Comparison of ENCODE assay signal across 1 cellular context in the genomic region with DNA sequence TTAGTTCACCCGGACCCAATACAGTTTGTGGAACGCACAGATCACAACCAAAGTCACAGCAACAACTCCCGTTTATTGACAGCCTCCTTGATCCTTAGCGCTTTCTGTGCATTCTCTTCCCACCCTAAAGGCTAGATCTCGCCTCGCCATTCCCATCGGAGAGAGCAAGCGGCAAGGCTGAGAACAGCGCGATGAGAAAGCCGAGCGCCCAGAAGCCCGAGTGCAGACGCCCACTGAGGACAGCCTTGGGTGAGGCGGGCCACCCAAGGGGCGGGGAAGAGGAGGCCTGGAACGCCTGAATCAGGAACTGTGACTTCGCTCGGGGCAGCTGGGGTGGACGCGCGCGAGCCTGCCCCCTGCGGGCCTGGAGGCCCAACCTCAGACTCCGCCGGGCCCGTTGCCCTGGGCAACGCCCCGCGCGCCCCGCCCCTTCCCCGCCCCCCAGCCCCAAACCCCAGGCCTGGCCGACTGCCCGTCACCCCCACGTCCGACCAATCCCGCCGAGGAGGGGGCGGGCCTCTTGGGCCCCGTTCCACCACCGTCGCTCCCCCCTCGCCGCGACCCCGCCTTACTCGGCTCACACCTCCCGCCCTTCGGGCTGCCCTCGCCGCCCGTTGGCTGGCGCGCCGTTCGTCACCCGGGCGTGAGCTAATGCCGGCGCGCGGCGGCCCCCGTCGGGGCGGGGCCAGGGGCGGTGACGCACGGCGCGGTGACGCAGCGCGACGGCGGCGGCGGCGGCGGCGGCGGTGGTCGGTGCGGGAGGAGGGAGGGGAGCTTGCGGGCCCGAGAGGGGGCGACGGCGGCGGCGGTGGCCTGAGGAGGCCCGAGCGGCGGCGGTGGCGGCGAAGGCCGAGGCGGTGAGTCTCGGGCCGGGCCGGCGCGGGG.
TF ChIP-seq lines count a peak whose summit lies in the region.

A gene with protein sequence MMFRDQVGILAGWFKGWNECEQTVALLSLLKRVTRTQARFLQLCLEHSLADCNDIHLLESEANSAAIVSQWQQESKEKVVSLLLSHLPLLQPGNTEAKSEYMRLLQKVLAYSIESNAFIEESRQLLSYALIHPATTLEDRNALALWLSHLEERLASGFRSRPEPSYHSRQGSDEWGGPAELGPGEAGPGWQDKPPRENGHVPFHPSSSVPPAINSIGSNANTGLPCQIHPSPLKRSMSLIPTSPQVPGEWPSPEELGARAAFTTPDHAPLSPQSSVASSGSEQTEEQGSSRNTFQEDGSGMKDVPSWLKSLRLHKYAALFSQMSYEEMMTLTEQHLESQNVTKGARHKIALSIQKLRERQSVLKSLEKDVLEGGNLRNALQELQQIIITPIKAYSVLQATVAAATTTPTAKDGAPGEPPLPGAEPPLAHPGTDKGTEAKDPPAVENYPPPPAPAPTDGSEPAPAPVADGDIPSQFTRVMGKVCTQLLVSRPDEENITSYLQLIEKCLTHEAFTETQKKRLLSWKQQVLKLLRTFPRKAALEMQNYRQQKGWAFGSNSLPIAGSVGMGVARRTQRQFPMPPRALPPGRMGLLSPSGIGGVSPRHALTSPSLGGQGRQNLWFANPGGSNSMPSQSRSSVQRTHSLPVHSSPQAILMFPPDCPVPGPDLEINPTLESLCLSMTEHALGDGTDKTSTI (plus strand): TSS at position 702 of the 885 bp plus-strand sequence. CDS start 14,473 bp downstream, outside the sequence.

TF ChIP-seq in HepG2, 621 proteins besides CTCF, POLR2A, EP300 and RAD21 (continued from another document and continues in another):
- TF ChIP-seq ZBTB1 (CRISPR knock-in tag; IDR thresholded peaks at IDR 0.05; ENCODE audit: borderline replicate concordance): no peak
- TF ChIP-seq PITX1 (CRISPR knock-in tag; IDR thresholded peaks at IDR 0.05): peak; percentile 49; the same call in 1 of the 2 replicates
- peak; percentile 78 for TF ChIP-seq KLF11 (CRISPR knock-in tag; IDR thresholded peaks at IDR 0.05)
- no peak for TF ChIP-seq ARNT (IDR thresholded peaks at IDR 0.05)
- peak; percentile 78 for TF ChIP-seq ZSCAN25 (CRISPR knock-in tag; IDR thresholded peaks at IDR 0.05)
- no peak for TF ChIP-seq FLYWCH1 (CRISPR knock-in tag; IDR thresholded peaks at IDR 0.05)
- TF ChIP-seq, protein P1, sequence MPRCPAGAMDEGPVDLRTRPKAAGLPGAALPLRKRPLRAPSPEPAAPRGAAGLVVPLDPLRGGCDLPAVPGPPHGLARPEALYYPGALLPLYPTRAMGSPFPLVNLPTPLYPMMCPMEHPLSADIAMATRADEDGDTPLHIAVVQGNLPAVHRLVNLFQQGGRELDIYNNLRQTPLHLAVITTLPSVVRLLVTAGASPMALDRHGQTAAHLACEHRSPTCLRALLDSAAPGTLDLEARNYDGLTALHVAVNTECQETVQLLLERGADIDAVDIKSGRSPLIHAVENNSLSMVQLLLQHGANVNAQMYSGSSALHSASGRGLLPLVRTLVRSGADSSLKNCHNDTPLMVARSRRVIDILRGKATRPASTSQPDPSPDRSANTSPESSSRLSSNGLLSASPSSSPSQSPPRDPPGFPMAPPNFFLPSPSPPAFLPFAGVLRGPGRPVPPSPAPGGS (CRISPR knock-in tag; IDR thresholded peaks at IDR 0.05): no peak
- no peak for TF ChIP-seq SOX5 (CRISPR knock-in tag; IDR thresholded peaks at IDR 0.05; ENCODE audit: borderline replicate concordance)
- TF ChIP-seq ZNF615 (CRISPR knock-in tag; IDR thresholded peaks at IDR 0.05; ENCODE audit: borderline replicate concordance): no peak
- no peak for TF ChIP-seq ZNF850 (CRISPR knock-in tag; conservative IDR thresholded peaks at IDR 0.05)
- TF ChIP-seq, protein P2, sequence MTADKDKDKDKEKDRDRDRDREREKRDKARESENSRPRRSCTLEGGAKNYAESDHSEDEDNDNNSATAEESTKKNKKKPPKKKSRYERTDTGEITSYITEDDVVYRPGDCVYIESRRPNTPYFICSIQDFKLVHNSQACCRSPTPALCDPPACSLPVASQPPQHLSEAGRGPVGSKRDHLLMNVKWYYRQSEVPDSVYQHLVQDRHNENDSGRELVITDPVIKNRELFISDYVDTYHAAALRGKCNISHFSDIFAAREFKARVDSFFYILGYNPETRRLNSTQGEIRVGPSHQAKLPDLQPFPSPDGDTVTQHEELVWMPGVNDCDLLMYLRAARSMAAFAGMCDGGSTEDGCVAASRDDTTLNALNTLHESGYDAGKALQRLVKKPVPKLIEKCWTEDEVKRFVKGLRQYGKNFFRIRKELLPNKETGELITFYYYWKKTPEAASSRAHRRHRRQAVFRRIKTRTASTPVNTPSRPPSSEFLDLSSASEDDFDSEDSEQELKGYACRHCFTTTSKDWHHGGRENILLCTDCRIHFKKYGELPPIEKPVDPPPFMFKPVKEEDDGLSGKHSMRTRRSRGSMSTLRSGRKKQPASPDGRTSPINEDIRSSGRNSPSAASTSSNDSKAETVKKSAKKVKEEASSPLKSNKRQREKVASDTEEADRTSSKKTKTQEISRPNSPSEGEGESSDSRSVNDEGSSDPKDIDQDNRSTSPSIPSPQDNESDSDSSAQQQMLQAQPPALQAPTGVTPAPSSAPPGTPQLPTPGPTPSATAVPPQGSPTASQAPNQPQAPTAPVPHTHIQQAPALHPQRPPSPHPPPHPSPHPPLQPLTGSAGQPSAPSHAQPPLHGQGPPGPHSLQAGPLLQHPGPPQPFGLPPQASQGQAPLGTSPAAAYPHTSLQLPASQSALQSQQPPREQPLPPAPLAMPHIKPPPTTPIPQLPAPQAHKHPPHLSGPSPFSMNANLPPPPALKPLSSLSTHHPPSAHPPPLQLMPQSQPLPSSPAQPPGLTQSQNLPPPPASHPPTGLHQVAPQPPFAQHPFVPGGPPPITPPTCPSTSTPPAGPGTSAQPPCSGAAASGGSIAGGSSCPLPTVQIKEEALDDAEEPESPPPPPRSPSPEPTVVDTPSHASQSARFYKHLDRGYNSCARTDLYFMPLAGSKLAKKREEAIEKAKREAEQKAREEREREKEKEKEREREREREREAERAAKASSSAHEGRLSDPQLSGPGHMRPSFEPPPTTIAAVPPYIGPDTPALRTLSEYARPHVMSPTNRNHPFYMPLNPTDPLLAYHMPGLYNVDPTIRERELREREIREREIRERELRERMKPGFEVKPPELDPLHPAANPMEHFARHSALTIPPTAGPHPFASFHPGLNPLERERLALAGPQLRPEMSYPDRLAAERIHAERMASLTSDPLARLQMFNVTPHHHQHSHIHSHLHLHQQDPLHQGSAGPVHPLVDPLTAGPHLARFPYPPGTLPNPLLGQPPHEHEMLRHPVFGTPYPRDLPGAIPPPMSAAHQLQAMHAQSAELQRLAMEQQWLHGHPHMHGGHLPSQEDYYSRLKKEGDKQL (CRISPR knock-in tag; IDR thresholded peaks at IDR 0.05; ENCODE audit: low read depth): no peak; the same call in 1 of the 2 replicates
- no peak for TF ChIP-seq ZNF652 (CRISPR knock-in tag; IDR thresholded peaks at IDR 0.05; ENCODE audit: borderline replicate concordance, low read depth)
- TF ChIP-seq, protein P3, sequence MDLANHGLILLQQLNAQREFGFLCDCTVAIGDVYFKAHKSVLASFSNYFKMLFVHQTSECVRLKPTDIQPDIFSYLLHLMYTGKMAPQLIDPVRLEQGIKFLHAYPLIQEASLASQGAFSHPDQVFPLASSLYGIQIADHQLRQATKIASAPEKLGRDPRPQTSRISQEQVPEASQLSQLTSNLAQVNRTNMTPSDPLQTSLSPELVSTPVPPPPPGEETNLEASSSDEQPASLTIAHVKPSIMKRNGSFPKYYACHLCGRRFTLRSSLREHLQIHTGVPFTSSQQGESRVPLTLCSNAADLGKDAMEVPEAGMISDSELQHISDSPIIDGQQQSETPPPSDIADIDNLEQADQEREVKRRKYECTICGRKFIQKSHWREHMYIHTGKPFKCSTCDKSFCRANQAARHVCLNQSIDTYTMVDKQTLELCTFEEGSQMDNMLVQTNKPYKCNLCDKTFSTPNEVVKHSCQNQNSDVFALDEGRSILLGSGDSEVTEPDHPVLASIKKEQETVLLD (CRISPR knock-in tag; IDR thresholded peaks at IDR 0.05; ENCODE audit: low read depth): peak; percentile 64; the same call in 1 of the 2 replicates
- peak; percentile 96 for TF ChIP-seq GABPB1 (CRISPR knock-in tag; IDR thresholded peaks at IDR 0.05)
- TF ChIP-seq ZNF558 (CRISPR knock-in tag; IDR thresholded peaks at IDR 0.05; ENCODE audit: borderline replicate concordance): no peak
- TF ChIP-seq FOXO1 (CRISPR knock-in tag; IDR thresholded peaks at IDR 0.05): peak; percentile 72
- TF ChIP-seq GPN1 (CRISPR knock-in tag; IDR thresholded peaks at IDR 0.05; ENCODE audit: borderline replicate concordance): no peak
- TF ChIP-seq, protein P4, sequence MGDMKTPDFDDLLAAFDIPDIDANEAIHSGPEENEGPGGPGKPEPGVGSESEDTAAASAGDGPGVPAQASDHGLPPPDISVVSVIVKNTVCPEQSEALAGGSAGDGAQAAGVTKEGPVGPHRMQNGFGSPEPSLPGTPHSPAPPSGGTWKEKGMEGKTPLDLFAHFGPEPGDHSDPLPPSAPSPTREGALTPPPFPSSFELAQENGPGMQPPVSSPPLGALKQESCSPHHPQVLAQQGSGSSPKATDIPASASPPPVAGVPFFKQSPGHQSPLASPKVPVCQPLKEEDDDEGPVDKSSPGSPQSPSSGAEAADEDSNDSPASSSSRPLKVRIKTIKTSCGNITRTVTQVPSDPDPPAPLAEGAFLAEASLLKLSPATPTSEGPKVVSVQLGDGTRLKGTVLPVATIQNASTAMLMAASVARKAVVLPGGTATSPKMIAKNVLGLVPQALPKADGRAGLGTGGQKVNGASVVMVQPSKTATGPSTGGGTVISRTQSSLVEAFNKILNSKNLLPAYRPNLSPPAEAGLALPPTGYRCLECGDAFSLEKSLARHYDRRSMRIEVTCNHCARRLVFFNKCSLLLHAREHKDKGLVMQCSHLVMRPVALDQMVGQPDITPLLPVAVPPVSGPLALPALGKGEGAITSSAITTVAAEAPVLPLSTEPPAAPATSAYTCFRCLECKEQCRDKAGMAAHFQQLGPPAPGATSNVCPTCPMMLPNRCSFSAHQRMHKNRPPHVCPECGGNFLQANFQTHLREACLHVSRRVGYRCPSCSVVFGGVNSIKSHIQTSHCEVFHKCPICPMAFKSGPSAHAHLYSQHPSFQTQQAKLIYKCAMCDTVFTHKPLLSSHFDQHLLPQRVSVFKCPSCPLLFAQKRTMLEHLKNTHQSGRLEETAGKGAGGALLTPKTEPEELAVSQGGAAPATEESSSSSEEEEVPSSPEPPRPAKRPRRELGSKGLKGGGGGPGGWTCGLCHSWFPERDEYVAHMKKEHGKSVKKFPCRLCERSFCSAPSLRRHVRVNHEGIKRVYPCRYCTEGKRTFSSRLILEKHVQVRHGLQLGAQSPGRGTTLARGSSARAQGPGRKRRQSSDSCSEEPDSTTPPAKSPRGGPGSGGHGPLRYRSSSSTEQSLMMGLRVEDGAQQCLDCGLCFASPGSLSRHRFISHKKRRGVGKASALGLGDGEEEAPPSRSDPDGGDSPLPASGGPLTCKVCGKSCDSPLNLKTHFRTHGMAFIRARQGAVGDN (CRISPR knock-in tag; IDR thresholded peaks at IDR 0.05): peak; percentile 78
- no peak for TF ChIP-seq IKZF1 (IDR thresholded peaks at IDR 0.05)
- TF ChIP-seq, protein P5, sequence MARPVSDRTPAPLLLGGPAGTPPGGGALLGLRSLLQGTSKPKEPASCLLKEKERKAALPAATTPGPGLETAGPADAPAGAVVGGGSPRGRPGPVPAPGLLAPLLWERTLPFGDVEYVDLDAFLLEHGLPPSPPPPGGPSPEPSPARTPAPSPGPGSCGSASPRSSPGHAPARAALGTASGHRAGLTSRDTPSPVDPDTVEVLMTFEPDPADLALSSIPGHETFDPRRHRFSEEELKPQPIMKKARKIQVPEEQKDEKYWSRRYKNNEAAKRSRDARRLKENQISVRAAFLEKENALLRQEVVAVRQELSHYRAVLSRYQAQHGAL (CRISPR knock-in tag; IDR thresholded peaks at IDR 0.05; ENCODE audit: not compliant biosample characterization): no peak
- TF ChIP-seq CBX1 (IDR thresholded peaks at IDR 0.05; ENCODE audit: low read depth): peak; percentile 90
- TF ChIP-seq, protein P6, sequence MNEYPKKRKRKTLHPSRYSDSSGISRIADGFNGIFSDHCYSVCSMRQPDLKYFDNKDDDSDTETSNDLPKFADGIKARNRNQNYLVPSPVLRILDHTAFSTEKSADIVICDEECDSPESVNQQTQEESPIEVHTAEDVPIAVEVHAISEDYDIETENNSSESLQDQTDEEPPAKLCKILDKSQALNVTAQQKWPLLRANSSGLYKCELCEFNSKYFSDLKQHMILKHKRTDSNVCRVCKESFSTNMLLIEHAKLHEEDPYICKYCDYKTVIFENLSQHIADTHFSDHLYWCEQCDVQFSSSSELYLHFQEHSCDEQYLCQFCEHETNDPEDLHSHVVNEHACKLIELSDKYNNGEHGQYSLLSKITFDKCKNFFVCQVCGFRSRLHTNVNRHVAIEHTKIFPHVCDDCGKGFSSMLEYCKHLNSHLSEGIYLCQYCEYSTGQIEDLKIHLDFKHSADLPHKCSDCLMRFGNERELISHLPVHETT (CRISPR knock-in tag; conservative IDR thresholded peaks at IDR 0.05): 0 out of 2 replicates have a peak, but pooled peaks have one; percentile 30
- TF ChIP-seq TCF7 (IDR thresholded peaks at IDR 0.05; ENCODE audit: low read depth): no peak
- TF ChIP-seq, protein P7, sequence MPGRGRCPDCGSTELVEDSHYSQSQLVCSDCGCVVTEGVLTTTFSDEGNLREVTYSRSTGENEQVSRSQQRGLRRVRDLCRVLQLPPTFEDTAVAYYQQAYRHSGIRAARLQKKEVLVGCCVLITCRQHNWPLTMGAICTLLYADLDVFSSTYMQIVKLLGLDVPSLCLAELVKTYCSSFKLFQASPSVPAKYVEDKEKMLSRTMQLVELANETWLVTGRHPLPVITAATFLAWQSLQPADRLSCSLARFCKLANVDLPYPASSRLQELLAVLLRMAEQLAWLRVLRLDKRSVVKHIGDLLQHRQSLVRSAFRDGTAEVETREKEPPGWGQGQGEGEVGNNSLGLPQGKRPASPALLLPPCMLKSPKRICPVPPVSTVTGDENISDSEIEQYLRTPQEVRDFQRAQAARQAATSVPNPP (CRISPR knock-in tag; IDR thresholded peaks at IDR 0.05): no peak
- peak; percentile 39; the same call in 1 of the 2 replicates for TF ChIP-seq ZNF225 (CRISPR knock-in tag; IDR thresholded peaks at IDR 0.05)
- TF ChIP-seq, protein P8, sequence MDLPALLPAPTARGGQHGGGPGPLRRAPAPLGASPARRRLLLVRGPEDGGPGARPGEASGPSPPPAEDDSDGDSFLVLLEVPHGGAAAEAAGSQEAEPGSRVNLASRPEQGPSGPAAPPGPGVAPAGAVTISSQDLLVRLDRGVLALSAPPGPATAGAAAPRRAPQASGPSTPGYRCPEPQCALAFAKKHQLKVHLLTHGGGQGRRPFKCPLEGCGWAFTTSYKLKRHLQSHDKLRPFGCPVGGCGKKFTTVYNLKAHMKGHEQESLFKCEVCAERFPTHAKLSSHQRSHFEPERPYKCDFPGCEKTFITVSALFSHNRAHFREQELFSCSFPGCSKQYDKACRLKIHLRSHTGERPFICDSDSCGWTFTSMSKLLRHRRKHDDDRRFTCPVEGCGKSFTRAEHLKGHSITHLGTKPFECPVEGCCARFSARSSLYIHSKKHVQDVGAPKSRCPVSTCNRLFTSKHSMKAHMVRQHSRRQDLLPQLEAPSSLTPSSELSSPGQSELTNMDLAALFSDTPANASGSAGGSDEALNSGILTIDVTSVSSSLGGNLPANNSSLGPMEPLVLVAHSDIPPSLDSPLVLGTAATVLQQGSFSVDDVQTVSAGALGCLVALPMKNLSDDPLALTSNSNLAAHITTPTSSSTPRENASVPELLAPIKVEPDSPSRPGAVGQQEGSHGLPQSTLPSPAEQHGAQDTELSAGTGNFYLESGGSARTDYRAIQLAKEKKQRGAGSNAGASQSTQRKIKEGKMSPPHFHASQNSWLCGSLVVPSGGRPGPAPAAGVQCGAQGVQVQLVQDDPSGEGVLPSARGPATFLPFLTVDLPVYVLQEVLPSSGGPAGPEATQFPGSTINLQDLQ (CRISPR knock-in tag; IDR thresholded peaks at IDR 0.05): no peak
- peak; percentile 47; the same call in 1 of the 2 replicates for TF ChIP-seq FOXA3 (CRISPR knock-in tag; IDR thresholded peaks at IDR 0.05)
- no peak for TF ChIP-seq GTF2F1 (IDR thresholded peaks at IDR 0.05; ENCODE audit: low read length)
